1 cellular context compared by ENCODE assay signal in the genomic region with DNA sequence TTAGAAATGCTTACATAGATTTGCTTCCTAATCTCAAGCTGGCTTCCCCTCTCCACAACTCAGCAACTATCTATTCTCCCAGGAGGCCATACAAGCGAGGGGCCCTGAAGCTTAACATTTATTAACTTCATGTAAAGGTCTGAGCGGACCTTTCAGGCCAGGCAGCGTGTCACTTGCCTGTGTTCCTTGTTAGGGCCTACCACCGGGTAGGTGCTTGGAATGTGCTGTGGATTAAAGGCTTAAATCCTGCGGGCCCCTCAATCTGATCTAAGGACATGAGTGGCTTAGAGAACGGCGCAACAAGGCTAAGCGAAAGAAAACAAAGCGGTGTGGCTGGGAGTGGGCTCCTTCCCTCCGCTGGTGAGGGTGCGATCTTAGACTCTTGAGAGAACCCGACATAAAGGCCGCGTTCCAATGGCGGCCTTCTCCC.
TF ChIP-seq lines count a peak whose summit lies in the region.

No MANE protein-coding gene starts in this region.

TF ChIP-seq in SK-N-SH treated with all-trans-retinoic acid at 6 μM for 48 hours, 23 proteins besides CTCF, POLR2A, EP300 and RAD21 (continued from another document):
- TF ChIP-seq OSR1 (CRISPR knock-in tag; IDR thresholded peaks at IDR 0.05) = no peak
- TF ChIP-seq, protein P1, sequence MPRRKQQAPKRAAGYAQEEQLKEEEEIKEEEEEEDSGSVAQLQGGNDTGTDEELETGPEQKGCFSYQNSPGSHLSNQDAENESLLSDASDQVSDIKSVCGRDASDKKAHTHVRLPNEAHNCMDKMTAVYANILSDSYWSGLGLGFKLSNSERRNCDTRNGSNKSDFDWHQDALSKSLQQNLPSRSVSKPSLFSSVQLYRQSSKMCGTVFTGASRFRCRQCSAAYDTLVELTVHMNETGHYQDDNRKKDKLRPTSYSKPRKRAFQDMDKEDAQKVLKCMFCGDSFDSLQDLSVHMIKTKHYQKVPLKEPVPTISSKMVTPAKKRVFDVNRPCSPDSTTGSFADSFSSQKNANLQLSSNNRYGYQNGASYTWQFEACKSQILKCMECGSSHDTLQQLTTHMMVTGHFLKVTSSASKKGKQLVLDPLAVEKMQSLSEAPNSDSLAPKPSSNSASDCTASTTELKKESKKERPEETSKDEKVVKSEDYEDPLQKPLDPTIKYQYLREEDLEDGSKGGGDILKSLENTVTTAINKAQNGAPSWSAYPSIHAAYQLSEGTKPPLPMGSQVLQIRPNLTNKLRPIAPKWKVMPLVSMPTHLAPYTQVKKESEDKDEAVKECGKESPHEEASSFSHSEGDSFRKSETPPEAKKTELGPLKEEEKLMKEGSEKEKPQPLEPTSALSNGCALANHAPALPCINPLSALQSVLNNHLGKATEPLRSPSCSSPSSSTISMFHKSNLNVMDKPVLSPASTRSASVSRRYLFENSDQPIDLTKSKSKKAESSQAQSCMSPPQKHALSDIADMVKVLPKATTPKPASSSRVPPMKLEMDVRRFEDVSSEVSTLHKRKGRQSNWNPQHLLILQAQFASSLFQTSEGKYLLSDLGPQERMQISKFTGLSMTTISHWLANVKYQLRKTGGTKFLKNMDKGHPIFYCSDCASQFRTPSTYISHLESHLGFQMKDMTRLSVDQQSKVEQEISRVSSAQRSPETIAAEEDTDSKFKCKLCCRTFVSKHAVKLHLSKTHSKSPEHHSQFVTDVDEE (CRISPR knock-in tag; IDR thresholded peaks at IDR 0.05) = no peak
- no peak for TF ChIP-seq ZNF70 (CRISPR knock-in tag; IDR thresholded peaks at IDR 0.05)
TF ChIP-seq in SK-N-SH treated with all-trans-retinoic acid at 6 μM for 48 hours: peak in this region for 0.
